Comparison of ENCODE assay signal across 8 cellular contexts in genomic region chr15:45402162-45402954, GRCh38. TPM values are rescaled to one million over a fixed set of nuclear protein-coding genes. Genes with fewer than 3 reads are reported as not detected.
DNase-seq lines count a peak whose midpoint lies in the region; ATAC-seq and TF ChIP-seq lines count a peak whose summit lies in the region.

No MANE protein-coding gene starts in this region.

- H3K36me3 ChIP-seq in left ventricle myocardium inferior (peaks cover 23% of the 10 kb centered on the region), upper lobe of right lung (peaks cover 24% of the 10 kb centered on the region)

- peak; percentile 78 for DNase-seq in NCI-H146 treated with DMSO at 0.1 percent for 48 hours (lab: John Stamatoyannopoulos, UW; ENCODE audit: unreplicated experiment)
- DNase-seq in T-helper 1 cell = peak; percentile 86 to 97 (median 93)
- DNase-seq in amniotic stem cell (lab: John Stamatoyannopoulos, UW) = peak; percentile 97
- DNase-seq in left ventricle myocardium inferior = peak; percentile 96
- DNase-seq in posterior vena cava (ENCODE audit: low spot score) = peak; percentile 99
- peak; percentile 97 for DNase-seq in upper lobe of right lung

- H3K4me3 ChIP-seq in left ventricle myocardium inferior (peak overlapping the region; percentile 92), upper lobe of right lung (peak overlapping the region; percentile 95)

- TF ChIP-seq CTCF in left ventricle myocardium inferior (IDR thresholded peaks at IDR 0.05; ENCODE audit: borderline replicate concordance) (no peak), upper lobe of right lung (IDR thresholded peaks at IDR 0.05) (no peak)

- peak overlapping the region; percentile 92 for H3K27ac ChIP-seq in left ventricle myocardium inferior (replicated peaks)
- H3K27ac ChIP-seq in upper lobe of right lung = peak overlapping the region; percentile 96

- intact Hi-C loops in left ventricle myocardium inferior (cut with micrococcal nuclease) (no loop called here), posterior vena cava (cut with DNase I) (loop anchor here (5.0 to 10.0 kb wide), 2 partner anchors 95 to 98 kb away; no protein-coding TSS in a partner anchor), upper lobe of right lung (cut with DNase I) (no loop called here)

- H3K9me3 ChIP-seq in left ventricle myocardium inferior (replicated peaks) (no peaks in the 10 kb centered on the region), upper lobe of right lung (no peaks in the 10 kb centered on the region)

- peak; percentile 87 for ATAC-seq in HG02884 (IDR thresholded peaks at IDR 0.05; ENCODE audit: unreplicated experiment)
- peak; percentile 97 for ATAC-seq in upper lobe of right lung

- peak; percentile 91 for TF ChIP-seq POLR2A in GM15510 (IDR thresholded peaks at IDR 0.05; ENCODE audit: borderline replicate concordance, extremely low read depth, insufficient read length)

- H3K4me1 ChIP-seq in left ventricle myocardium inferior (peaks cover 42% of the 10 kb centered on the region), upper lobe of right lung (peaks cover 26% of the 10 kb centered on the region)

- H3K27me3 ChIP-seq in left ventricle myocardium inferior (ENCODE audit: low read depth) (no peaks in the 10 kb centered on the region), upper lobe of right lung (no peaks in the 10 kb centered on the region)

RNA-seq across cellular contexts. Expression of gene GATM, which starts 24.0 kb away (rescaled TPM):
- total RNA-seq in left ventricle myocardium inferior (9.3 TPM), posterior vena cava (10 to 100 TPM; 26.7 to 27.2 TPM), upper lobe of right lung (7.2 TPM)

Comparison
In these comparisons a context has a peak if more than half of its experiments do, and no peak if none do; other contexts are left out.
1. Peak in every context shown above with its lines: DNase-seq, ATAC-seq, H3K4me3 ChIP-seq and H3K27ac ChIP-seq.
2. intact Hi-C loops: an anchor here in posterior vena cava (5.0 to 10.0 kb wide); none called in left ventricle myocardium inferior and upper lobe of right lung.